In the genomic region with DNA sequence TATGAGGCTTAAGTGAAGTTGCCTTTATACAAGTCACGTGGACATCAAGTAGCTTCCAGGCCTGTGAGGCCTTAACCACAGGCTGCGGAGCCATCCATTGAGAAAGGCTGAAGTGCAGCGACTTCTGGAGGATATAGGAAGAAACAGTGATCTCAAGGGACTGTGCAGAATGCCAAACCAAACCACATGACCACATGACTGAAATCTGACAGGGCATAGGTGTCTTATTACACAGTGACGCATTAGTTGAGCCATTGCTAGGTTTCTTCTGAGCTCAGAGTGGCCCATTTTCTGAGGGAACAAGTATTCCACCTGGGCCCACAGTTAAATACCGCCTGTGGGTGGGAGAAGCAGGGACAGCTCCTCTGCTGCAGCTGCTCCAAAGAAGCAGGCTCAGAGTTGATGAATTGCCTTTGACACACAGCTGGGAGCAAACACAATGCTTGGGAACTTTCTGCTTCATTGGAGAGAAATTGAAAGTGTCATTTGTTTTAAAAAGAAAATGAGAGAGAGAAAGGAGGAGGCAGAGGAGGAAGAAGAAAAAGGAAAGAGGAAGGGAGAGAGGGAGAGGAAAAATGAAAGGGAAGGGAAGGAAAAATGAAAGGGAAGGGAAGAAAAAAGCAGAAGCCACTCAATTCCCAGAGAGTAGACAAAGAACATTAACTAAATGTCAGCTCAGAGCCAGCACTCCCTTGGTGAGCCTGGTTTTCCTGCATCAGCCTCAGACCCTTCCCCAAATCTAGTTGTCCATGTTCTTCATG, we compare ENCODE assay signal across 7 cellular contexts.
DNase-seq lines count a peak whose midpoint lies in the region; ATAC-seq, FAIRE-seq and TF ChIP-seq lines count a peak whose summit lies in the region.

No MANE protein-coding gene starts in this region.

- WGBS in spleen, 5 donors = 46 to 61% (median 57%) methylated on average over 5 of the region's 5 CpGs

- no peak overlapping the region for H3K4me3 ChIP-seq in spleen

- TF ChIP-seq POLR2A in spleen (IDR thresholded peaks at IDR 0.05) = no peak

- H3K9me3 ChIP-seq in spleen = no peaks in the 10 kb centered on the region

- H3K27me3 ChIP-seq in foreskin keratinocyte (no peaks in the 10 kb centered on the region), spleen (replicated peaks in 1 of 7) (no peaks in the 10 kb centered on the region)

- H3K36me3 ChIP-seq in spleen = no peaks in the 10 kb centered on the region

- TF ChIP-seq CTCF in foreskin keratinocyte (conservative IDR thresholded peaks at IDR 0.05) (peak; percentile 39), spleen (IDR thresholded peaks at IDR 0.05 in 8 of 11, conservative IDR thresholded peaks at IDR 0.05 in 3 of 11) (no peak)

- H3K4me1 ChIP-seq in foreskin keratinocyte (no peaks in the 10 kb centered on the region), spleen (no peaks in the 10 kb centered on the region)

- H3K27ac ChIP-seq in foreskin keratinocyte (no peak overlapping the region), spleen (no peak overlapping the region)

- peak; percentile 70 for FAIRE-seq in GM19239 (lab: Jason Lieb, UNC)

- DNase-seq in GM19239 (ENCODE audit: insufficient read length, low spot score) (no peak), SIG-M5 (lab: John Stamatoyannopoulos, UW) (peak; percentile 17), foreskin keratinocyte (peak in 1 of 2 donors; percentile 70), spleen (no peak)

- ATAC-seq in HG03558 (IDR thresholded peaks at IDR 0.05; ENCODE audit: extremely low read depth, unreplicated experiment) (peak; percentile 90), foreskin keratinocyte (peak; percentile 92), GM21360 (IDR thresholded peaks at IDR 0.05; ENCODE audit: unreplicated experiment) (no peak), HG03520 (IDR thresholded peaks at IDR 0.05; ENCODE audit: unreplicated experiment) (no peak)

- intact Hi-C loops in spleen (cut with DNase I; ENCODE audit: low total_unique reads) = no loop called here

Comparison
In these comparisons a context has a peak if more than half of its experiments do, and no peak if none do; other contexts are left out.
1. ATAC-seq: peak in HG03558 (single experiment) and foreskin keratinocyte (single experiment); none in GM21360 (single experiment) and HG03520 (single experiment).